In genomic region chr5:79122963-79123362, GRCh38 we compare ENCODE assay signal across 1 cellular context.
TF ChIP-seq lines count a peak whose summit lies in the region.

No MANE protein-coding gene starts in this region.

TF ChIP-seq in HepG2, 621 proteins besides CTCF, POLR2A, EP300 and RAD21:
- TF ChIP-seq ZNF318 (CRISPR knock-in tag; IDR thresholded peaks at IDR 0.05) (no peak), ZBTB43 (CRISPR knock-in tag; conservative IDR thresholded peaks at IDR 0.05) (no peak), HNRNPH1 (optimal IDR thresholded peaks at IDR 0.05; ENCODE audit: low read depth, low read length) (no peak), TBL1XR1 (IDR thresholded peaks at IDR 0.05; ENCODE audit: borderline replicate concordance, low read length, partially characterized antibody) (no peak), SIN3A (IDR thresholded peaks at IDR 0.05; ENCODE audit: borderline replicate concordance, low read depth, low read length) (no peak), REXO4 (CRISPR knock-in tag; IDR thresholded peaks at IDR 0.05; ENCODE audit: borderline replicate concordance) (no peak), ZNF639 (CRISPR knock-in tag; conservative IDR thresholded peaks at IDR 0.05) (no peak), ZBTB49 (CRISPR knock-in tag; IDR thresholded peaks at IDR 0.05; ENCODE audit: borderline replicate concordance) (no peak)
